12 cellular contexts compared by ENCODE assay signal in the genomic region with DNA sequence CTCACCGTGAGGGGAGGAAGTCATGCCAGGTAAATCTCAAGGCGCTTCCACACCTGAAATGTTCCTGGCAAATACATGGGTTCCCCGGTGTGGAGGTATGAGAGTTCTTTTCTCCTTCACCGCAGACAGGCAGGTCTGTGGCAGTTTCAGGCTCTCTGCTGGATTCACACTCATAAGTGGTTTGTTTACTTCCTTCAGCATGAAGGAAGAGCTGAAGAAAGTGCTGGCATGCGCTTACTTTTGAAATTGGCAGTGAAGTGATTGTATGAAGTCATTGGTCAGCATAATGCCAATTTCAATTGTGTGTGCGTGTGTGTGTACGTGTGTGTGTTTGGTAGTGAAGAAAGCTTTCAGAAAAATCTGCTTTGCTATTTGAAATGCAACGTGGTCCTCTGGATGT. TPM values are rescaled to one million over a fixed set of nuclear protein-coding genes. Genes with fewer than 3 reads are reported as not detected.
DNase-seq lines count a peak whose midpoint lies in the region; ATAC-seq and TF ChIP-seq lines count a peak whose summit lies in the region.
"Had no signal": no experiment of that assay in that cellular context is flagged by ENCODE, and none has a peak within 500 bp of the region (broad histone marks: within the 10 kb centered on the region; RNA-seq: fewer than 3 reads in every experiment).

No MANE protein-coding gene starts in this region.

- peaks cover 4% of the 10 kb centered on the region for H3K4me1 Mint-ChIP-seq in activated CD8-positive, alpha-beta memory T cell treated with anti-CD3 and anti-CD28 coated beads, Interleukin-2, amount 10 ng/mL, durations not matched to agents 7 days and 5 days

- TF ChIP-seq CTCF in upper lobe of left lung (IDR thresholded peaks at IDR 0.05), result no peak

- H3K9me3 Mint-ChIP-seq in activated CD8-positive, alpha-beta memory T cell treated with anti-CD3 and anti-CD28 coated beads, Interleukin-2, amount 10 ng/mL, durations not matched to agents 7 days and 5 days (ENCODE audit: low read depth), result no peaks in the 10 kb centered on the region

- peak; percentile 21 for DNase-seq in activated CD8-positive, alpha-beta memory T cell treated with anti-CD3 and anti-CD28 coated beads, Interleukin-2, amount 10 ng/mL, durations not matched to agents 7 days and 5 days
- DNase-seq in activated CD8-positive, alpha-beta memory T cell treated with anti-CD3 and anti-CD28 coated beads for 24 hours, result no peak
- DNase-seq in dermis blood vessel endothelial cell (peak; percentile 55), medulla oblongata (ENCODE audit: extremely low spot score) (peak; percentile 69), upper lobe of left lung (peak in 1 of 2 donors; percentile 50), NCI-H226 (no peak), DMS153 (lab: John Stamatoyannopoulos, UW) (no peak)
- DNase-seq: activated CD4-positive, alpha-beta T cell treated with anti-CD3 and anti-CD28 coated beads for 36 hours; activated naive CD8-positive, alpha-beta T cell treated with anti-CD3 and anti-CD28 coated beads for 36 hours; glutamatergic neuron; NCI-H1694 treated with DMSO at 0.1 percent for 48 hours had no signal

- H3K9me3 ChIP-seq in upper lobe of left lung, result no peaks in the 10 kb centered on the region

- no peaks in the 10 kb centered on the region for H3K27me3 ChIP-seq in upper lobe of left lung

- CTCF ChIA-PET in activated CD8-positive, alpha-beta memory T cell treated with anti-CD3 and anti-CD28 coated beads, Interleukin-2, amount 10 ng/mL, durations not matched to agents 7 days and 5 days (lab: Charles Lee), result no interaction called here

- H3K27me3 Mint-ChIP-seq in activated CD8-positive, alpha-beta memory T cell treated with anti-CD3 and anti-CD28 coated beads, Interleukin-2, amount 10 ng/mL, durations not matched to agents 7 days and 5 days, result no peaks in the 10 kb centered on the region
- H3K27me3 Mint-ChIP-seq: activated CD4-positive, alpha-beta T cell treated with anti-CD3 and anti-CD28 coated beads for 36 hours; activated naive CD8-positive, alpha-beta T cell treated with anti-CD3 and anti-CD28 coated beads for 36 hours had no signal

- H3K36me3 Mint-ChIP-seq in activated CD8-positive, alpha-beta memory T cell treated with anti-CD3 and anti-CD28 coated beads, Interleukin-2, amount 10 ng/mL, durations not matched to agents 7 days and 5 days, result peaks cover 6% of the 10 kb centered on the region

- no peaks in the 10 kb centered on the region for H3K36me3 ChIP-seq in upper lobe of left lung

- no peak for ATAC-seq in activated CD8-positive, alpha-beta memory T cell treated with anti-CD3 and anti-CD28 coated beads, Interleukin-2, amount 10 ng/mL, durations not matched to agents 7 days and 5 days
- peak; percentile 52 to 76 for ATAC-seq in upper lobe of left lung (ENCODE audit: low FRiP score in 2 of 2)
- ATAC-seq in HG03439 (IDR thresholded peaks at IDR 0.05; ENCODE audit: unreplicated experiment), result no peak
- ATAC-seq: activated CD4-positive, alpha-beta T cell treated with anti-CD3 and anti-CD28 coated beads for 36 hours had no signal

- peak in 1 of 4 donors; percentile 31 for TF ChIP-seq POLR2A in upper lobe of left lung (IDR thresholded peaks at IDR 0.05)

- peaks cover 15 to 43% (median 23%) of the 10 kb centered on the region in 4 donors for H3K4me1 ChIP-seq in upper lobe of left lung

- peak overlapping the region in 1 of 4 donors; percentile 7 for H3K4me3 ChIP-seq in upper lobe of left lung

- no peak for TF ChIP-seq EP300 in upper lobe of left lung (IDR thresholded peaks at IDR 0.05)

- peak overlapping the region in 2 of 4 donors; percentile 54 to 69 for H3K27ac ChIP-seq in upper lobe of left lung

- no peak overlapping the region for H3K27ac Mint-ChIP-seq in activated CD8-positive, alpha-beta memory T cell treated with anti-CD3 and anti-CD28 coated beads, Interleukin-2, amount 10 ng/mL, durations not matched to agents 7 days and 5 days
- H3K27ac Mint-ChIP-seq: activated CD4-positive, alpha-beta T cell treated with anti-CD3 and anti-CD28 coated beads for 36 hours; activated naive CD8-positive, alpha-beta T cell treated with anti-CD3 and anti-CD28 coated beads for 36 hours had no signal

- no peak overlapping the region for H3K4me3 Mint-ChIP-seq in activated CD8-positive, alpha-beta memory T cell treated with anti-CD3 and anti-CD28 coated beads, Interleukin-2, amount 10 ng/mL, durations not matched to agents 7 days and 5 days
- H3K4me3 Mint-ChIP-seq: activated CD4-positive, alpha-beta T cell treated with anti-CD3 and anti-CD28 coated beads for 36 hours; activated naive CD8-positive, alpha-beta T cell treated with anti-CD3 and anti-CD28 coated beads for 36 hours had no signal

- 14 to 27% methylated on average over 8 of the region's 8 CpGs for WGBS in upper lobe of left lung, 2 donors

RNA-seq across cellular contexts. Expression of a gene that starts 43.4 kb away (rescaled TPM):
- total RNA-seq in activated CD8-positive, alpha-beta memory T cell treated with anti-CD3 and anti-CD28 coated beads, Interleukin-2, amount 10 ng/mL, durations not matched to agents 7 days and 5 days, result 10 to 100 TPM; 20.0 to 35.5 TPM
- total RNA-seq in dermis blood vessel endothelial cell (23.6 and 25.2 TPM in 2 replicates), upper lobe of left lung (10 to 100 TPM in 5 of 6 donors, 1 to 10 TPM in 1; 9.9 to 20.7 (median 13.4) TPM)

Comparison
In these comparisons a context has a peak if more than half of its experiments do, and no peak if none do; other contexts are left out.
1. DNase-seq: peak in activated CD8-positive, alpha-beta memory T cell treated with anti-CD3 and anti-CD28 coated beads, Interleukin-2, amount 10 ng/mL, durations not matched to agents 7 days and 5 days (single experiment), dermis blood vessel endothelial cell (single experiment) and medulla oblongata (single experiment); none in activated CD8-positive, alpha-beta memory T cell treated with anti-CD3 and anti-CD28 coated beads for 24 hours (single experiment), NCI-H226 (single experiment) and DMS153 (single experiment).
2. ATAC-seq: peak in upper lobe of left lung (2 of 2); none in activated CD8-positive, alpha-beta memory T cell treated with anti-CD3 and anti-CD28 coated beads, Interleukin-2, amount 10 ng/mL, durations not matched to agents 7 days and 5 days (single experiment) and HG03439 (single experiment).